Comparison of ENCODE assay signal across 8 cellular contexts in the genomic region with DNA sequence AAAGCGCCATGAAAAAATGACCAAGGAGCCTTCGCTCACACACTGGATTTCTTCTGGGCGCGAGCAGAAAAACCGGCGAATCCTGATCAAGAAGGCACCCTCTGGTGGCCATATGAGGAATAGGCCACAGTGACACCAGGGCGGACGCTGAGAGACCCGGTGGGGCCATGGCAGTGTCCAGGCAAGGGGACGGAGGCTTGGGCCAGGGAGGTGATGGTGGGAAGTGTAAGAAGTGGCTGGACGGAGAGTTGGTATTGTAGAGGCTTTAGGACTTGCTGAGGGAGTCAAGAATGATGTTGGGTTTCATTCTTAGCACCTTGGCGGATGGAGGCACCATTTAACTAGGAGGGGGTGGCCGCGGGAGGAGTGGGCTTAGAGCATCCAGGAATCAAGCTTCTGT. TPM values are rescaled to one million over a fixed set of nuclear protein-coding genes. Genes with fewer than 3 reads are reported as not detected.
DNase-seq lines count a peak whose midpoint lies in the region; ATAC-seq and TF ChIP-seq lines count a peak whose summit lies in the region.

No MANE protein-coding gene starts in this region.

- H3K4me2 ChIP-seq in DND-41 (ENCODE audit: insufficient read depth, low read length): no peak overlapping the region
- no peak overlapping the region for H3K4me2 ChIP-seq in SK-N-SH
- H3K4me2 ChIP-seq in hepatocyte: no peak overlapping the region

- POLR2A ChIA-PET in SK-N-SH (lab: Yijun Ruan, JAX): no interaction called here

- H3K9ac ChIP-seq in DND-41 (ENCODE audit: low read depth, low read length): no peak overlapping the region
- no peak overlapping the region for H3K9ac ChIP-seq in SK-N-SH
- H3K9ac ChIP-seq in adipocyte (ENCODE audit: low read length): no peak overlapping the region

- H3K9me3 ChIP-seq in DND-41 (ENCODE audit: insufficient read depth, low read length, severe bottlenecking) (peaks cover 12% of the 10 kb centered on the region), SK-N-SH (no peaks in the 10 kb centered on the region), adipocyte (ENCODE audit: control insufficient read depth, low read length) (peaks cover 17% of the 10 kb centered on the region), hepatocyte (ENCODE audit: low read depth) (no peaks in the 10 kb centered on the region)

- H3K27ac ChIP-seq in DND-41 (ENCODE audit: low read length) (no peak overlapping the region), SK-N-SH (ENCODE audit: low read depth in 2 of 2, low read length in 1 of 2) (no peak overlapping the region), hepatocyte (no peak overlapping the region)

- CTCF ChIA-PET in SK-N-SH (lab: Yijun Ruan, JAX): interaction anchor here (0.6 to 4.8 kb wide), 44 partner anchors 8 to 713 kb away, joined by 3 to 124 read pairs (median 4); partner anchors contain the start of genes CYTH4 and RAC2

- H3K4me1 ChIP-seq in DND-41 (ENCODE audit: insufficient read depth, low read length): no peaks in the 10 kb centered on the region
- peaks cover 2 to 3% of the 10 kb centered on the region in 2 experiments; a peak in 1 of 4 replicates for H3K4me1 ChIP-seq in SK-N-SH (ENCODE audit: control insufficient read depth in 1 of 2, insufficient read depth in 2 of 2, low read depth in 1 of 2, low read length in 1 of 2)
- peaks cover 3% of the 10 kb centered on the region for H3K4me1 ChIP-seq in adipocyte (ENCODE audit: control insufficient read depth, insufficient read depth, low read length)
- peaks cover 15% of the 10 kb centered on the region for H3K4me1 ChIP-seq in hepatocyte (ENCODE audit: insufficient read depth)

- H2AFZ ChIP-seq in DND-41 (ENCODE audit: low read depth, low read length): no peak overlapping the region
- 0 out of 2 replicates have a peak overlapping the region, but pooled peaks have one; percentile 5 for H2AFZ ChIP-seq in SK-N-SH (ENCODE audit: low read depth)
- H2AFZ ChIP-seq in hepatocyte: no peak overlapping the region

- WGBS in SK-N-SH (ENCODE audit: low lambda C conversion rate): 26% methylated on average over 14 of the region's 14 CpGs
- WGBS in hepatocyte (ENCODE audit: low lambda C conversion rate, missing lambda C conversion rate): 27% methylated on average over 14 of the region's 14 CpGs

- TF ChIP-seq RAD21 in SK-N-SH (IDR thresholded peaks at IDR 0.05; ENCODE audit: low read length): peak; percentile 68

- H3K27me3 ChIP-seq in DND-41 (ENCODE audit: insufficient read depth, low read length, poor library complexity): peaks cover 4% of the 10 kb centered on the region
- H3K27me3 ChIP-seq in SK-N-SH (ENCODE audit: insufficient read depth): no peaks in the 10 kb centered on the region
- peaks cover 44% of the 10 kb centered on the region for H3K27me3 ChIP-seq in adipocyte (replicated peaks; ENCODE audit: control insufficient read depth, insufficient read depth, low read length)
- no peaks in the 10 kb centered on the region for H3K27me3 ChIP-seq in hepatocyte

- H3K36me3 ChIP-seq in DND-41 (ENCODE audit: insufficient read depth, low read length) (no peaks in the 10 kb centered on the region), SK-N-SH (replicated peaks in 1 of 2; ENCODE audit: control insufficient read depth in 1 of 2, insufficient read depth in 2 of 2, low read length in 1 of 2) (no peaks in the 10 kb centered on the region), adipocyte (ENCODE audit: control insufficient read depth, insufficient read depth, low read length, severe bottlenecking) (no peaks in the 10 kb centered on the region), hepatocyte (replicated peaks; ENCODE audit: insufficient read depth, low read depth) (no peaks in the 10 kb centered on the region)

- TF ChIP-seq EP300 in SK-N-SH (IDR thresholded peaks at IDR 0.05; ENCODE audit: borderline replicate concordance in 1 of 2, low read depth in 1 of 2, low read length in 1 of 2): no peak

- H3K79me2 ChIP-seq in DND-41 (ENCODE audit: insufficient read depth, low read length) (no peaks in the 10 kb centered on the region), SK-N-SH (ENCODE audit: insufficient read depth) (no peaks in the 10 kb centered on the region), hepatocyte (no peaks in the 10 kb centered on the region)

- DNase-seq in DND-41: peak; percentile 61
- DNase-seq in HuH-7 (ENCODE audit: low spot score): peak; percentile 80
- peak; percentile 84 for DNase-seq in SK-N-SH
- peak; percentile 81 for DNase-seq in adipocyte (ENCODE audit: low read depth)
- peak; percentile 79 for DNase-seq in hepatocyte (ENCODE audit: low spot score)
- DNase-seq in stimulated activated CD4-positive, alpha-beta T cell treated with anti-CD3 and anti-CD28 coated beads, Interleukin-12 subunit alpha, Interleukin-12 subunit beta, amount 100 ng/mL, for 48 hours (ENCODE audit: low read depth in 2 of 3, low spot score in 1 of 3): peak in 2 of 3 donors; percentile 46 to 64

- no peaks in the 10 kb centered on the region for H3K9me2 ChIP-seq in SK-N-SH
- no peaks in the 10 kb centered on the region for H3K9me2 ChIP-seq in hepatocyte (replicated peaks; ENCODE audit: insufficient read depth)

- TF ChIP-seq CTCF in DND-41 (IDR thresholded peaks at IDR 0.05; ENCODE audit: borderline replicate concordance, extremely low read depth, low read length, poor library complexity, severe bottlenecking) (peak; percentile 86), SK-N-SH (IDR thresholded peaks at IDR 0.05) (peak; percentile 91), hepatocyte (IDR thresholded peaks at IDR 0.05; ENCODE audit: poor library complexity) (peak; percentile 75)

- H3F3A ChIP-seq in SK-N-SH (replicated peaks; ENCODE audit: insufficient read depth): no peaks in the 10 kb centered on the region

- H3K4me3 ChIP-seq in DND-41 (ENCODE audit: low read depth in 1 of 2, low read length in 2 of 2): no peak overlapping the region
- H3K4me3 ChIP-seq in SK-N-SH (ENCODE audit: low read depth in 2 of 2, low read length in 1 of 2): peak overlapping the region in 1 of 2 experiments; percentile 16; a peak in 2 of 4 replicates
- H3K4me3 ChIP-seq in adipocyte (ENCODE audit: low read length): no peak overlapping the region
- H3K4me3 ChIP-seq in hepatocyte: no peak overlapping the region

- H4K20me1 ChIP-seq in DND-41 (ENCODE audit: insufficient read depth, low read length): no peaks in the 10 kb centered on the region; the same call in 1 of the 2 replicates
- H4K20me1 ChIP-seq in SK-N-SH (ENCODE audit: insufficient read depth): no peaks in the 10 kb centered on the region
- H4K20me1 ChIP-seq in hepatocyte (ENCODE audit: insufficient read depth, poor library complexity, severe bottlenecking): no peaks in the 10 kb centered on the region

- peak; percentile 74; the same call in 2 of the 3 replicates for ATAC-seq in DND-41 (ENCODE audit: insufficient read depth, low read depth)
- ATAC-seq in HG02885 (IDR thresholded peaks at IDR 0.05; ENCODE audit: poor library complexity, unreplicated experiment): no peak
- ATAC-seq in HG03442 (IDR thresholded peaks at IDR 0.05; ENCODE audit: unreplicated experiment): no peak

TF ChIP-seq in SK-N-SH, 30 proteins besides CTCF, POLR2A, EP300 and RAD21:
- peak; percentile 68 for TF ChIP-seq SMC3 (IDR thresholded peaks at IDR 0.05; ENCODE audit: low read depth, low read length)
- TF ChIP-seq FOXM1 (IDR thresholded peaks at IDR 0.05; ENCODE audit: low read depth): no peak
- no peak for TF ChIP-seq MEF2A (IDR thresholded peaks at IDR 0.05; ENCODE audit: borderline replicate concordance, low read depth)

RNA-seq across cellular contexts. Expression of gene RAC2, which starts 16.9 kb away (rescaled TPM):
- polyA plus RNA-seq in SK-N-SH (2012; rRNA removed) (22.6 and 29.9 TPM in 2 replicates), hepatocyte (9.9 and 11.3 TPM in 2 replicates)
- 14.6 and 19.9 TPM in 2 replicates for polyA plus RNA-seq in SK-N-SH (2012; cell fraction: cytosol; rRNA removed)
- polyA plus RNA-seq in SK-N-SH (2012; cell fraction: nucleus; rRNA removed): 20.3 and 21.2 TPM in 2 replicates
- total RNA-seq in hepatocyte: 4.7 and 10.5 TPM in 2 replicates

RNA-seq across cellular contexts. Expression of gene CYTH4, which starts 21.4 kb away (rescaled TPM):
- polyA plus RNA-seq in SK-N-SH (2012; rRNA removed): 0.03 and 0.07 TPM in 2 replicates
- polyA plus RNA-seq in SK-N-SH (2012; cell fraction: cytosol; rRNA removed): 0.01 and 0.04 TPM in 2 replicates
- polyA plus RNA-seq in SK-N-SH (2012; cell fraction: nucleus; rRNA removed): 0.08 and 0.13 TPM in 2 replicates
- 0.57 and 0.96 TPM in 2 replicates for total RNA-seq in hepatocyte
- 0.24 and 0.94 TPM in 2 replicates for polyA plus RNA-seq in hepatocyte

RNA-seq across cellular contexts. Expression of gene SSTR3, which starts 48.7 kb away (rescaled TPM):
- polyA plus RNA-seq in SK-N-SH (2012; rRNA removed) (0.02 TPM in 1 of 2 replicates, not detected in the other), hepatocyte (0.47 and 0.97 TPM in 2 replicates)
- 0.03 TPM in 2 replicates for polyA plus RNA-seq in SK-N-SH (2012; cell fraction: cytosol; rRNA removed)
- polyA plus RNA-seq in SK-N-SH (2012; cell fraction: nucleus; rRNA removed): 0.01 and 0.04 TPM in 2 replicates
- total RNA-seq in hepatocyte: 1.3 and 2.8 TPM in 2 replicates
